ENCODE assay signal across 8 cellular contexts in the genomic region with DNA sequence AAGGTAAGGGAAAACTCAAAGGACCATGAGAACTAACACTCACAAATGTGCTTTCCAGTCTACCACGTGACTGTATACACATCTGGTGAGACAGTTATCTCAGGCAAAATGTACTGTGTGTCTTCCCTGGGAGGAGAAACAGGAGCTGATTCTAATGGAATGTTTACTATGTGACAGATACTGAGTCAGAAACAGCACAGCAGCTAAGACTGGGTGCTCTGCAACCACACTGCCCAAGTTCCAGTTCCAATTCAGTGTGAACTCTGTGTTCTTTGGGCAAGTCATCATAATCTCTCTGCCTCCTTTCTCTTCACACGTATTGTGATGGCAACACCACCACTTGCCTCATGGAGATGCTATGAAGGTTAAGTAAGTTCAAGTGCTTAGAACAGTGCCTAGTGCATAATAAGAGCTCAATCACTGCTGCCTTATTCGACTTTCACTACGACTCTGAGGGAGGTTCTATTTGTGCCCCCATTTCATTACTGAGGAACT.
A peak's percentile ranks its signal among the peaks of the same experiment; 100 is the strongest.
DNase-seq lines count a peak whose midpoint lies in the region; ATAC-seq and TF ChIP-seq lines count a peak whose summit lies in the region.

No MANE protein-coding gene starts in this region.

- no peaks in the 10 kb centered on the region for H3K9me3 ChIP-seq in ectodermal cell (ENCODE audit: control insufficient read depth, low read length)

- intact Hi-C loops in natural killer cell (cut with micrococcal nuclease), result loop anchor here (5.0 to 10.0 kb wide), 2 partner anchors 35 to 98 kb away; no protein-coding TSS in a partner anchor

- DNase-seq in CD1c-positive myeloid dendritic cell (ENCODE audit: extremely low spot score) (peak; percentile 30), RKO (ENCODE audit: low spot score) (peak; percentile 74), natural killer cell (no peak), NCI-H526 treated with DMSO at 0.1 percent for 48 hours (lab: John Stamatoyannopoulos, UW) (no peak), NCI-H2081 treated with DMSO at 0.1 percent for 48 hours (lab: John Stamatoyannopoulos, UW) (no peak), midbrain (lab: John Stamatoyannopoulos, UW) (no peak)

- peaks cover 24% of the 10 kb centered on the region for H3K4me1 ChIP-seq in ectodermal cell (ENCODE audit: control insufficient read depth, insufficient read depth, low read length)

- no peaks in the 10 kb centered on the region for H3K27me3 Mint-ChIP-seq in natural killer cell (ENCODE audit: low read depth in 2 of 2)

- no peaks in the 10 kb centered on the region for H3K9me3 Mint-ChIP-seq in natural killer cell

- 71 to 79% methylated on average over 3 to 4 of the region's 4 CpGs for WGBS in ectodermal cell, 2 experiments

- peak overlapping the region; percentile 22 to 67 for H3K27ac Mint-ChIP-seq in natural killer cell

- H3K27ac ChIP-seq in ectodermal cell (ENCODE audit: insufficient read depth, low read depth, low read length, poor library complexity, severe bottlenecking), result peak overlapping the region; percentile 79

- H3K27me3 ChIP-seq in ectodermal cell (ENCODE audit: control insufficient read depth, insufficient read depth, low read length, poor library complexity, severe bottlenecking), result no peaks in the 10 kb centered on the region

- H3K4me3 Mint-ChIP-seq in natural killer cell, result peak overlapping the region; percentile 68

- H3K36me3 ChIP-seq in ectodermal cell (ENCODE audit: control insufficient read depth, insufficient read depth, low read length), result no peaks in the 10 kb centered on the region

- H3K4me3 ChIP-seq in ectodermal cell (ENCODE audit: insufficient read depth, low read depth, low read length), result no peak overlapping the region

- ATAC-seq in GM21825 (IDR thresholded peaks at IDR 0.05; ENCODE audit: unreplicated experiment), result peak; percentile 45
- ATAC-seq in natural killer cell, result peak; percentile 82 to 88 (median 83)

- TF ChIP-seq CTCF in natural killer cell (IDR thresholded peaks at IDR 0.05), result no peak

- H3K36me3 Mint-ChIP-seq in natural killer cell, result no peaks in the 10 kb centered on the region

- H3K4me1 Mint-ChIP-seq in natural killer cell, result peaks cover 46 to 50% of the 10 kb centered on the region in 2 donors

Comparison
In these comparisons a context has a peak if more than half of its experiments do, and no peak if none do; other contexts are left out.
1. DNase-seq: peak in CD1c-positive myeloid dendritic cell (single experiment) and RKO (single experiment); none in natural killer cell (single experiment), NCI-H526 treated with DMSO at 0.1 percent for 48 hours (single experiment), NCI-H2081 treated with DMSO at 0.1 percent for 48 hours (single experiment) and midbrain (single experiment).